8 cellular contexts compared by ENCODE assay signal in genomic region chr2:64646007-64646880, GRCh38. TPM values are rescaled to one million over a fixed set of nuclear protein-coding genes. Genes with fewer than 3 reads are reported as not detected.
DNase-seq lines count a peak whose midpoint lies in the region; ATAC-seq and TF ChIP-seq lines count a peak whose summit lies in the region.

No MANE protein-coding gene starts in this region.

- no peak for ATAC-seq in omental fat pad (ENCODE audit: low FRiP score)
- ATAC-seq in thoracic aorta (ENCODE audit: insufficient number of reproducible peaks, low FRiP score, low read depth), result no peak

- H3K79me2 ChIP-seq in Karpas-422 (ENCODE audit: low read length), result peaks cover 100% of the 10 kb centered on the region

- peak overlapping the region; percentile 72 for H3K9ac ChIP-seq in Karpas-422 (ENCODE audit: low read length)

- DNase-seq in COLO668 (lab: John Stamatoyannopoulos, UW; ENCODE audit: unreplicated experiment) (peak; percentile 77), Karpas-422 (peak; percentile 96), RKO (ENCODE audit: low spot score) (peak; percentile 65), fibroblast of the aortic adventitia (ENCODE audit: low read depth) (peak; percentile 84), omental fat pad (ENCODE audit: low spot score) (peak; percentile 99), thoracic aorta (ENCODE audit: low spot score) (no peak), cortex of kidney (lab: John Stamatoyannopoulos, UW) (no peak)
- peak; percentile 75 to 87 for DNase-seq in activated T-helper 1 cell treated with anti-CD3 and anti-CD28 coated beads, Interleukin-2, amount 50 U/mL, for 16 hours (ENCODE audit: low read depth in 1 of 2, low spot score in 1 of 2)

- TF ChIP-seq CTCF in fibroblast of the aortic adventitia (IDR thresholded peaks at IDR 0.05; ENCODE audit: insufficient read depth, low read length) (peak; percentile 90), omental fat pad (IDR thresholded peaks at IDR 0.05) (peak in 1 of 3 donors; percentile 71), thoracic aorta (IDR thresholded peaks at IDR 0.05) (peak; percentile 96)

- no peaks in the 10 kb centered on the region for H3K9me3 ChIP-seq in Karpas-422 (ENCODE audit: low read length)
- no peaks in the 10 kb centered on the region for H3K9me3 ChIP-seq in thoracic aorta

- H3K36me3 ChIP-seq in Karpas-422 (ENCODE audit: insufficient read depth, low read length), result peaks cover 9% of the 10 kb centered on the region; the same call in 1 of the 2 replicates
- no peaks in the 10 kb centered on the region for H3K36me3 ChIP-seq in thoracic aorta

- H2AFZ ChIP-seq in Karpas-422 (ENCODE audit: low read length), result no peak overlapping the region

- H3K27me3 ChIP-seq in Karpas-422 (ENCODE audit: low read length) (no peaks in the 10 kb centered on the region), thoracic aorta (replicated peaks; ENCODE audit: insufficient read depth) (no peaks in the 10 kb centered on the region)

- no peaks in the 10 kb centered on the region for H3K9me2 ChIP-seq in Karpas-422 (replicated peaks; ENCODE audit: insufficient read depth, low read length)

- H4K20me1 ChIP-seq in Karpas-422 (ENCODE audit: insufficient read depth, low read depth, low read length), result peaks cover 91% of the 10 kb centered on the region

- peak overlapping the region; percentile 67 for H3K4me3 ChIP-seq in Karpas-422 (ENCODE audit: low read length)
- no peak overlapping the region for H3K4me3 ChIP-seq in fibroblast of the aortic adventitia (ENCODE audit: low read depth, low read length)
- peak overlapping the region; percentile 78 for H3K4me3 ChIP-seq in thoracic aorta

- peak overlapping the region; percentile 92 for H3K4me2 ChIP-seq in Karpas-422 (ENCODE audit: low read depth, low read length, poor library complexity, severe bottlenecking)

- H3K4me1 ChIP-seq in Karpas-422 (ENCODE audit: low read length) (peaks cover 100% of the 10 kb centered on the region), thoracic aorta (ENCODE audit: control insufficient read depth in 1 of 2, low read depth in 2 of 2) (peaks cover 17 to 38% of the 10 kb centered on the region in 2 donors)

- peak overlapping the region; percentile 87 for H3K27ac ChIP-seq in Karpas-422 (ENCODE audit: low read length)
- H3K27ac ChIP-seq in thoracic aorta, result peak overlapping the region in 1 of 2 donors; percentile 88

RNA-seq across cellular contexts. Expression of gene SERTAD2, which starts 7.5 kb away (rescaled TPM):
- total RNA-seq in Karpas-422 (2014; rRNA removed; shearing (Covaris generic); ENCODE audit: low replicate concordance), result 27.2 and 73.8 TPM in 2 replicates
- total RNA-seq in fibroblast of the aortic adventitia (ENCODE audit: low replicate concordance) (19.1 and 34.4 TPM in 2 replicates), omental fat pad (10 to 100 TPM; 13.1 to 42.2 (median 16.6) TPM), thoracic aorta (10 to 100 TPM; 17.9 to 31.9 TPM)

Comparison
In these comparisons a context has a peak if more than half of its experiments do, and no peak if none do; other contexts are left out.
1. DNase-seq: peak in COLO668 (single experiment), Karpas-422 (single experiment), RKO (single experiment), activated T-helper 1 cell treated with anti-CD3 and anti-CD28 coated beads, Interleukin-2, amount 50 U/mL, for 16 hours (2 of 2), fibroblast of the aortic adventitia (single experiment) and omental fat pad (single experiment); none in thoracic aorta (single experiment) and cortex of kidney (single experiment).